Comparison of ENCODE assay signal across 8 cellular contexts in the genomic region with DNA sequence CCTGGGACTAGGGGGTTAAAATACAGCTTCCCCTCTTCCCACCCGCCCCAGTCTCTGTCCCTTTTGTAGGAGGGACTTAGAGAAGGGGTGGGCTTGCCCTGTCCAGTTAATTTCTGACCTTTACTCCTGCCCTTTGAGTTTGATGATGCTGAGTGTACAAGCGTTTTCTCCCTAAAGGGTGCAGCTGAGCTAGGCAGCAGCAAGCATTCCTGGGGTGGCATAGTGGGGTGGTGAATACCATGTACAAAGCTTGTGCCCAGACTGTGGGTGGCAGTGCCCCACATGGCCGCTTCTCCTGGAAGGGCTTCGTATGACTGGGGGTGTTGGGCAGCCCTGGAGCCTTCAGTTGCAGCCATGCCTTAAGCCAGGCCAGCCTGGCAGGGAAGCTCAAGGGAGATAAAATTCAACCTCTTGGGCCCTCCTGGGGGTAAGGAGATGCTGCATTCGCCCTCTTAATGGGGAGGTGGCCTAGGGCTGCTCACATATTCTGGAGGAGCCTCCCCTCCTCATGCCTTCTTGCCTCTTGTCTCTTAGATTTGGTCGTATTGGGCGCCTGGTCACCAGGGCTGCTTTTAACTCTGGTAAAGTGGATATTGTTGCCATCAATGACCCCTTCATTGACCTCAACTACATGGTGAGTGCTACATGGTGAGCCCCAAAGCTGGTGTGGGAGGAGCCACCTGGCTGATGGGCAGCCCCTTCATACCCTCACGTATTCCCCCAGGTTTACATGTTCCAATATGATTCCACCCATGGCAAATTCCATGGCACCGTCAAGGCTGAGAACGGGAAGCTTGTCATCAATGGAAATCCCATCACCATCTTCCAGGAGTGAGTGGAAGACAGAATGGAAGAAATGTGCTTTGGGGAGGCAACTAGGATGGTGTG. TPM values are rescaled to one million over a fixed set of nuclear protein-coding genes. Genes with fewer than 3 reads are reported as not detected.
DNase-seq lines count a peak whose midpoint lies in the region; ATAC-seq and TF ChIP-seq lines count a peak whose summit lies in the region.

No MANE protein-coding gene starts in this region.

- ATAC-seq in T-helper 17 cell (no peak), GM21515 (IDR thresholded peaks at IDR 0.05; ENCODE audit: unreplicated experiment) (no peak), GM19452 (IDR thresholded peaks at IDR 0.05; ENCODE audit: unreplicated experiment) (no peak)

- TF ChIP-seq POLR2A in GM18951 (IDR thresholded peaks at IDR 0.05; ENCODE audit: extremely low read depth, insufficient read depth, insufficient read length) (peak; percentile 35), esophagus muscularis mucosa (IDR thresholded peaks at IDR 0.05; ENCODE audit: low read depth) (no peak)

- peak overlapping the region; percentile 93 to 99 (median 94) for H3K27ac ChIP-seq in esophagus muscularis mucosa (replicated peaks in 1 of 4)

- peaks cover 23 to 48% (median 36%) of the 10 kb centered on the region in 4 donors for H3K36me3 ChIP-seq in esophagus muscularis mucosa

- in situ Hi-C loops in GM18951 (cut with MboI; ENCODE audit: low sequenced_read_pairs, unreplicated experiment): no loop called here

- 34% methylated on average over 9 of the region's 10 CpGs for WGBS in esophagus muscularis mucosa

- H3K4me1 ChIP-seq in esophagus muscularis mucosa: peaks cover 63 to 82% (median 79%) of the 10 kb centered on the region in 4 donors

- peak overlapping the region; percentile 96 for H3K27ac Mint-ChIP-seq in T-helper 17 cell

- no peak for TF ChIP-seq EP300 in esophagus muscularis mucosa (IDR thresholded peaks at IDR 0.05)

- DNase-seq in T-helper 17 cell (no peak), esophagus muscularis mucosa (ENCODE audit: extremely low spot score) (no peak), retinal pigment epithelial cell (ENCODE audit: low read depth) (no peak), AML-193 (lab: John Stamatoyannopoulos, UW) (no peak), 8988T (no peak)

- H3K27me3 Mint-ChIP-seq in T-helper 17 cell: no peaks in the 10 kb centered on the region

- H3K4me3 ChIP-seq in esophagus muscularis mucosa: peak overlapping the region; percentile 76 to 98 (median 80)
- peak overlapping the region; percentile 97 for H3K4me3 ChIP-seq in retinal pigment epithelial cell (ENCODE audit: low read length)

- intact Hi-C loops in esophagus muscularis mucosa (cut with DNase I): loop anchor here (5.0 kb wide), 1 partner anchor 114 kb away; no protein-coding TSS in a partner anchor

- peaks cover 3% of the 10 kb centered on the region for H3K36me3 Mint-ChIP-seq in T-helper 17 cell (ENCODE audit: low read depth)

- peak overlapping the region; percentile 97 for H3K4me3 Mint-ChIP-seq in T-helper 17 cell

- TF ChIP-seq CTCF in esophagus muscularis mucosa (IDR thresholded peaks at IDR 0.05) (no peak), retinal pigment epithelial cell (conservative IDR thresholded peaks at IDR 0.05; ENCODE audit: low read depth, low read length) (no peak)

- H3K9me3 ChIP-seq in T-helper 17 cell (ENCODE audit: control insufficient read depth, low read length, poor library complexity, severe bottlenecking) (no peaks in the 10 kb centered on the region), esophagus muscularis mucosa (no peaks in the 10 kb centered on the region)

- no peaks in the 10 kb centered on the region for H3K27me3 ChIP-seq in esophagus muscularis mucosa

- H3K4me1 Mint-ChIP-seq in T-helper 17 cell: peaks cover 46% of the 10 kb centered on the region

RNA-seq across cellular contexts. Expression of gene GAPDH, which starts 1.9 kb away (rescaled TPM):
- total RNA-seq in T-helper 17 cell (100 to 1,000 TPM; 640 to 695 TPM), esophagus muscularis mucosa (1,000 to 10,000 TPM; 2,279 to 3,578 (median 2,742) TPM)

RNA-seq across cellular contexts. Expression of gene IFFO1, which starts 19.6 kb away (rescaled TPM):
- total RNA-seq in T-helper 17 cell (10 to 100 TPM; 29.3 to 37.3 TPM), esophagus muscularis mucosa (10 to 100 TPM; 12.1 to 26.2 (median 20.8) TPM)

RNA-seq across cellular contexts. Expression of gene NOP2, which starts 31.9 kb away (rescaled TPM):
- total RNA-seq in T-helper 17 cell: 100 to 1,000 TPM in 1 of 2 donors, 10 to 100 TPM in 1; 90.0 to 122 TPM
- 10 to 100 TPM; 17.9 to 32.3 (median 19.5) TPM for total RNA-seq in esophagus muscularis mucosa

RNA-seq across cellular contexts. Expression of gene NCAPD2, which starts 42.3 kb away (rescaled TPM):
- total RNA-seq in T-helper 17 cell (10 to 100 TPM; 16.9 to 24.3 TPM), esophagus muscularis mucosa (10 to 100 TPM; 13.9 to 26.1 (median 24.7) TPM)

RNA-seq across cellular contexts. Expression of gene MRPL51, which starts 43.1 kb away (rescaled TPM):
- total RNA-seq in T-helper 17 cell (10 to 100 TPM; 36.6 to 42.2 TPM), esophagus muscularis mucosa (100 to 1,000 TPM in 1 of 4 donors, 10 to 100 TPM in 3; 62.3 to 105 (median 81.3) TPM)
